In genomic region chr20:9928281-9928737, GRCh38 we compare ENCODE assay signal across 17 cellular contexts.
DNase-seq lines count a peak whose midpoint lies in the region; ATAC-seq, FAIRE-seq and TF ChIP-seq lines count a peak whose summit lies in the region.
"Had no signal": no experiment of that assay in that cellular context is flagged by ENCODE, and none has a peak within 500 bp of the region (broad histone marks: within the 10 kb centered on the region; RNA-seq: fewer than 3 reads in every experiment).

No MANE protein-coding gene starts in this region.

- no peak overlapping the region for H3K27ac ChIP-seq in pancreas
- H3K27ac ChIP-seq: BLaER1 treated with 17β-estradiol and CSF1 and Interleukin-3, amounts not matched to agents 10 nM and 100 nM; prostate gland had no signal

- no peak for DNase-seq in activated CD8-positive, alpha-beta T cell treated with anti-CD3 and anti-CD28 coated beads for 36 hours
- DNase-seq in posterior cingulate gyrus (no peak), pancreas (no peak), HuH-7.5 (ENCODE audit: low spot score) (no peak)
- DNase-seq: activated CD8-positive, alpha-beta memory T cell treated with anti-CD3 and anti-CD28 coated beads for 24 hours; NCI-H2171 treated with DMSO at 0.1 percent for 48 hours; stimulated activated naive CD8-positive, alpha-beta T cell treated with anti-CD3 and anti-CD28 coated beads, Interleukin-15, Interleukin-2, amounts not matched to agents 100 U/mL and 50 U/mL, for 24 hours; T-helper 17 cell had no signal

- POLR2A ChIA-PET in activated CD8-positive, alpha-beta T cell treated with anti-CD3 and anti-CD28 coated beads for 36 hours (lab: Charles Lee), result no interaction called here

- FAIRE-seq in pancreas (lab: Jason Lieb, UNC), result no peak
- FAIRE-seq: K562 had no signal

- no peaks in the 10 kb centered on the region for H3K36me3 ChIP-seq in pancreas
- H3K36me3 ChIP-seq: BLaER1 treated with 17β-estradiol and CSF1 and Interleukin-3, amounts not matched to agents 10 nM and 100 nM; prostate gland had no signal

- no peak for TF ChIP-seq CTCF in activated CD8-positive, alpha-beta T cell treated with anti-CD3 and anti-CD28 coated beads for 36 hours (IDR thresholded peaks at IDR 0.05)
- TF ChIP-seq CTCF in pancreas (IDR thresholded peaks at IDR 0.05), result no peak

- no peaks in the 10 kb centered on the region for H3K9me3 ChIP-seq in pancreas
- H3K9me3 ChIP-seq: BLaER1 treated with 17β-estradiol and CSF1 and Interleukin-3, amounts not matched to agents 10 nM and 100 nM; prostate gland had no signal

- ATAC-seq in GM18858 (IDR thresholded peaks at IDR 0.05; ENCODE audit: unreplicated experiment), result peak; percentile 93
- ATAC-seq in GM21390 (IDR thresholded peaks at IDR 0.05; ENCODE audit: unreplicated experiment), result peak; percentile 87
- peak; percentile 97 for ATAC-seq in HG02973 (IDR thresholded peaks at IDR 0.05; ENCODE audit: unreplicated experiment)
- peak; percentile 85 for ATAC-seq in HG03558 (IDR thresholded peaks at IDR 0.05; ENCODE audit: extremely low read depth, unreplicated experiment)
- no peak for ATAC-seq in activated CD8-positive, alpha-beta T cell treated with anti-CD3 and anti-CD28 coated beads for 36 hours
- no peak for ATAC-seq in pancreas
- ATAC-seq: K562; stimulated activated naive CD8-positive, alpha-beta T cell treated with anti-CD3 and anti-CD28 coated beads, Interleukin-15, Interleukin-2, amounts not matched to agents 100 U/mL and 50 U/mL, for 24 hours; T-helper 17 cell had no signal

- H3K27ac Mint-ChIP-seq in activated CD8-positive, alpha-beta T cell treated with anti-CD3 and anti-CD28 coated beads for 36 hours, result no peak overlapping the region
- H3K27ac Mint-ChIP-seq: activated naive CD4-positive, alpha-beta T cell treated with anti-CD3 and anti-CD28 coated beads, Interleukin-2, amount 50 U/mL, for 72 hours; mesothelial cell of epicardium; T-helper 17 cell had no signal

- WGBS in pancreas, 2 donors, result 44 to 56% methylated on average over 5 of the region's 5 CpGs

- no peaks in the 10 kb centered on the region for H3K27me3 ChIP-seq in pancreas
- H3K27me3 ChIP-seq: BLaER1 treated with 17β-estradiol and CSF1 and Interleukin-3, amounts not matched to agents 10 nM and 100 nM had no signal

- intact Hi-C loops in activated CD8-positive, alpha-beta T cell treated with anti-CD3 and anti-CD28 coated beads for 36 hours (cut with micrococcal nuclease), result no loop called here
- intact Hi-C loops in posterior cingulate gyrus (cut with DNase I), result no loop called here
- intact Hi-C loops in pancreas (cut with DNase I), result no loop called here

- H3K9me3 Mint-ChIP-seq in activated CD8-positive, alpha-beta T cell treated with anti-CD3 and anti-CD28 coated beads for 36 hours, result no peaks in the 10 kb centered on the region
- H3K9me3 Mint-ChIP-seq: activated naive CD4-positive, alpha-beta T cell treated with anti-CD3 and anti-CD28 coated beads, Interleukin-2, amount 50 U/mL, for 72 hours; mesothelial cell of epicardium had no signal

- CTCF ChIA-PET in activated CD8-positive, alpha-beta T cell treated with anti-CD3 and anti-CD28 coated beads for 36 hours (lab: Charles Lee), result no interaction called here

- H3K27me3 Mint-ChIP-seq in activated CD8-positive, alpha-beta T cell treated with anti-CD3 and anti-CD28 coated beads for 36 hours, result peaks cover 2% of the 10 kb centered on the region

- H3K36me3 Mint-ChIP-seq in activated CD8-positive, alpha-beta T cell treated with anti-CD3 and anti-CD28 coated beads for 36 hours (ENCODE audit: low read depth), result no peaks in the 10 kb centered on the region
- H3K36me3 Mint-ChIP-seq: activated naive CD4-positive, alpha-beta T cell treated with anti-CD3 and anti-CD28 coated beads, Interleukin-2, amount 50 U/mL, for 72 hours; mesothelial cell of epicardium had no signal

- H3K4me3 Mint-ChIP-seq in activated CD8-positive, alpha-beta T cell treated with anti-CD3 and anti-CD28 coated beads for 36 hours, result no peak overlapping the region
- H3K4me3 Mint-ChIP-seq: mesothelial cell of epicardium, T-helper 17 cell had no signal

- H3K4me3 ChIP-seq in pancreas, result no peak overlapping the region
- H3K4me3 ChIP-seq: BLaER1 treated with 17β-estradiol and CSF1 and Interleukin-3, amounts not matched to agents 10 nM and 100 nM; K562; prostate gland had no signal

- peaks cover 0 to 6% (median 0%) of the 10 kb centered on the region in 3 donors for H3K4me1 ChIP-seq in pancreas
- H3K4me1 ChIP-seq: BLaER1 treated with 17β-estradiol and CSF1 and Interleukin-3, amounts not matched to agents 10 nM and 100 nM; prostate gland had no signal

- no peaks in the 10 kb centered on the region for H3K4me1 Mint-ChIP-seq in activated CD8-positive, alpha-beta T cell treated with anti-CD3 and anti-CD28 coated beads for 36 hours (ENCODE audit: low read depth)
- H3K4me1 Mint-ChIP-seq: mesothelial cell of epicardium, T-helper 17 cell had no signal

Comparison
In these comparisons a context has a peak if more than half of its experiments do, and no peak if none do; other contexts are left out.
1. ATAC-seq: peak in GM18858 (single experiment), GM21390 (single experiment), HG02973 (single experiment) and HG03558 (single experiment); none in activated CD8-positive, alpha-beta T cell treated with anti-CD3 and anti-CD28 coated beads for 36 hours (single experiment) and pancreas (0 of 4).